In the genomic region with DNA sequence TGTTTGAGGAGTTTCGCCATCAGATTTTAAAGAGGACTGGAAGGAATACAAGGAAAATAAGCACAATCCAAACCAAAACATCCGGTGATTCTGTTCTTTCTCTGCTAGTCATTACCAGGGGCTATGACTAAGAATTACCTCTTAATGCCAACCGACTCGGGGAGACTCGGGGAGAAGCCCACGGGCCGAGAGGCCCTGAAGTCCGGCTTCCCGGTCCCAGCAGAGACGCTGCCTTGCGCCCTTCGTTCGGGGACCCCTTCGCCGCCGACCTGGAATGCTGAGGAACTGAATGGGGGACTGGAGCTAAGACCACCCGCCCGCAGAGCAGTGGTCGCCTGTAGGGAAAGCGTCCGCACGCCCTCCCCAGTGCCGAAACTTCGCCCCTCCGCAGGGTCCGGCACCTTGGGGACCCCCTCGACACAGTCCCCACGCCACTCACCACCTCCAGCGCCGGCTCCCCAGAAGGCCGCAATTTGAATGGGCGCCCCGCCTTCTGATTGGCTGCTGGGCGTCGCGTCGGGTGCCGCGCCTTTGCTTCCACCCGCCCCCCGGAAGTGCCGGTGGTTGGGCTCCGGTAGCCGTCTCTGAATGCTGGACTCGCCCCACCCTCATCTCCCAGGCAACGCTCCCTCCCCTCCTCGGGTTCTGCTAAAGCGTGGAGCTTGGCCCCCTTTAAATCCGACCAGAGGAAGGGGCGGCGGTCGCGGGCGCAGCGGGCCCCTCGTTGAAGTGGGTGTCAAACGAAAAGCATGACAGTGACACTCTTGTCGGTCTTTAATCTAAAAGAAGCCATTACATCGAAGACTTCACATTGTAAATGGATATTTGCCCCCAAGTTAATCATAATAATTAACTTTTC, we compare ENCODE assay signal across 1 cellular context.
TF ChIP-seq lines count a peak whose summit lies in the region.

Gene KIF14 (minus strand): TSS at position 479 of the 859 bp plus-strand sequence. CDS start 2,028 bp downstream, outside the sequence.

TF ChIP-seq in K562, 482 proteins besides CTCF, POLR2A, EP300 and RAD21 (continued from another document and continues in another):
- TF ChIP-seq GTF2E2 (tag; IDR thresholded peaks at IDR 0.05) (no peak), DPF2 (IDR thresholded peaks at IDR 0.05) (peak; percentile 22; the same call in 1 of the 2 replicates), POLR2AphosphoS5 (IDR thresholded peaks at IDR 0.05; ENCODE audit: control insufficient read depth, insufficient read depth, low read depth, low read length) (peak; percentile 87), HINFP (tag; conservative IDR thresholded peaks at IDR 0.05; ENCODE audit: low read depth) (no peak), ZNF583 (CRISPR knock-in tag; IDR thresholded peaks at IDR 0.05) (0 out of 2 replicates have a peak, but pooled peaks have one; percentile 28), IRF1 (CRISPR knock-in tag; IDR thresholded peaks at IDR 0.05; ENCODE audit: borderline replicate concordance) (no peak; the same call in 1 of the 2 replicates), RBM14 (IDR thresholded peaks at IDR 0.05; ENCODE audit: borderline replicate concordance, insufficient read depth, low read depth, low read length) (no peak), ZNF830 (CRISPR knock-in tag; IDR thresholded peaks at IDR 0.05) (no peak), POLR2AphosphoS2 (IDR thresholded peaks at IDR 0.05; ENCODE audit: low read length) (no peak), FUS (optimal IDR thresholded peaks at IDR 0.05; ENCODE audit: low read depth, low read length) (no peak), BCL6 (CRISPR knock-in tag; IDR thresholded peaks at IDR 0.05) (no peak), ATF4 (CRISPR knock-in tag; IDR thresholded peaks at IDR 0.05) (no peak), BCOR (IDR thresholded peaks at IDR 0.05) (no peak), TEAD1 (CRISPR knock-in tag; IDR thresholded peaks at IDR 0.05) (peak in 1 of 2 experiments; percentile 72; a peak in 2 of 4 replicates), PPARD (CRISPR knock-in tag; IDR thresholded peaks at IDR 0.05) (no peak), KDM5B (IDR thresholded peaks at IDR 0.05; ENCODE audit: insufficient replicate concordance, low read depth, low read length) (peak; percentile 64), ELF4 (CRISPR knock-in tag; IDR thresholded peaks at IDR 0.05) (peak; percentile 65; the same call in 1 of the 2 replicates), MTA2 (IDR thresholded peaks at IDR 0.05; ENCODE audit: low read depth) (no peak), MEF2A (IDR thresholded peaks at IDR 0.05; ENCODE audit: control insufficient read depth, low read depth, low read length) (no peak), EHMT2 (IDR thresholded peaks at IDR 0.05) (no peak), PHTF2 (CRISPR knock-in tag; IDR thresholded peaks at IDR 0.05) (no peak), ZNF347 (CRISPR knock-in tag; IDR thresholded peaks at IDR 0.05; ENCODE audit: low read depth) (no peak), ZNF431 (CRISPR knock-in tag; IDR thresholded peaks at IDR 0.05) (0 out of 2 replicates have a peak, but pooled peaks have one; percentile 25), KAT2B (IDR thresholded peaks at IDR 0.05; ENCODE audit: low read depth, low read length) (no peak), TBP (optimal IDR thresholded peaks at IDR 0.05; ENCODE audit: low read depth, low read length) (peak; percentile 76), XRCC5 (IDR thresholded peaks at IDR 0.05; ENCODE audit: low read depth, low read length) (peak; percentile 86), MIER1 (IDR thresholded peaks at IDR 0.05; ENCODE audit: low read depth) (no peak)
- TF ChIP-seq, protein P1, sequence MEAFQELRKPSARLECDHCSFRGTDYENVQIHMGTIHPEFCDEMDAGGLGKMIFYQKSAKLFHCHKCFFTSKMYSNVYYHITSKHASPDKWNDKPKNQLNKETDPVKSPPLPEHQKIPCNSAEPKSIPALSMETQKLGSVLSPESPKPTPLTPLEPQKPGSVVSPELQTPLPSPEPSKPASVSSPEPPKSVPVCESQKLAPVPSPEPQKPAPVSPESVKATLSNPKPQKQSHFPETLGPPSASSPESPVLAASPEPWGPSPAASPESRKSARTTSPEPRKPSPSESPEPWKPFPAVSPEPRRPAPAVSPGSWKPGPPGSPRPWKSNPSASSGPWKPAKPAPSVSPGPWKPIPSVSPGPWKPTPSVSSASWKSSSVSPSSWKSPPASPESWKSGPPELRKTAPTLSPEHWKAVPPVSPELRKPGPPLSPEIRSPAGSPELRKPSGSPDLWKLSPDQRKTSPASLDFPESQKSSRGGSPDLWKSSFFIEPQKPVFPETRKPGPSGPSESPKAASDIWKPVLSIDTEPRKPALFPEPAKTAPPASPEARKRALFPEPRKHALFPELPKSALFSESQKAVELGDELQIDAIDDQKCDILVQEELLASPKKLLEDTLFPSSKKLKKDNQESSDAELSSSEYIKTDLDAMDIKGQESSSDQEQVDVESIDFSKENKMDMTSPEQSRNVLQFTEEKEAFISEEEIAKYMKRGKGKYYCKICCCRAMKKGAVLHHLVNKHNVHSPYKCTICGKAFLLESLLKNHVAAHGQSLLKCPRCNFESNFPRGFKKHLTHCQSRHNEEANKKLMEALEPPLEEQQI (IDR thresholded peaks at IDR 0.05) = peak; percentile 76
- TF ChIP-seq, protein P2, sequence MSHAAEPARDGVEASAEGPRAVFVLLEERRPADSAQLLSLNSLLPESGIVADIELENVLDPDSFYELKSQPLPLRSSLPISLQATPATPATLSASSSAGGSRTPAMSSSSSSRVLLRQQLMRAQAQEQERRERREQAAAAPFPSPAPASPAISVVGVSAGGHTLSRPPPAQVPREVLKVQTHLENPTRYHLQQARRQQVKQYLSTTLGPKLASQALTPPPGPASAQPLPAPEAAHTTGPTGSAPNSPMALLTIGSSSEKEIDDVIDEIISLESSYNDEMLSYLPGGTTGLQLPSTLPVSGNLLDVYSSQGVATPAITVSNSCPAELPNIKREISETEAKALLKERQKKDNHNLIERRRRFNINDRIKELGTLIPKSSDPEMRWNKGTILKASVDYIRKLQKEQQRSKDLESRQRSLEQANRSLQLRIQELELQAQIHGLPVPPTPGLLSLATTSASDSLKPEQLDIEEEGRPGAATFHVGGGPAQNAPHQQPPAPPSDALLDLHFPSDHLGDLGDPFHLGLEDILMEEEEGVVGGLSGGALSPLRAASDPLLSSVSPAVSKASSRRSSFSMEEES (CRISPR knock-in tag; IDR thresholded peaks at IDR 0.05) = no peak
- TF ChIP-seq, protein P3, sequence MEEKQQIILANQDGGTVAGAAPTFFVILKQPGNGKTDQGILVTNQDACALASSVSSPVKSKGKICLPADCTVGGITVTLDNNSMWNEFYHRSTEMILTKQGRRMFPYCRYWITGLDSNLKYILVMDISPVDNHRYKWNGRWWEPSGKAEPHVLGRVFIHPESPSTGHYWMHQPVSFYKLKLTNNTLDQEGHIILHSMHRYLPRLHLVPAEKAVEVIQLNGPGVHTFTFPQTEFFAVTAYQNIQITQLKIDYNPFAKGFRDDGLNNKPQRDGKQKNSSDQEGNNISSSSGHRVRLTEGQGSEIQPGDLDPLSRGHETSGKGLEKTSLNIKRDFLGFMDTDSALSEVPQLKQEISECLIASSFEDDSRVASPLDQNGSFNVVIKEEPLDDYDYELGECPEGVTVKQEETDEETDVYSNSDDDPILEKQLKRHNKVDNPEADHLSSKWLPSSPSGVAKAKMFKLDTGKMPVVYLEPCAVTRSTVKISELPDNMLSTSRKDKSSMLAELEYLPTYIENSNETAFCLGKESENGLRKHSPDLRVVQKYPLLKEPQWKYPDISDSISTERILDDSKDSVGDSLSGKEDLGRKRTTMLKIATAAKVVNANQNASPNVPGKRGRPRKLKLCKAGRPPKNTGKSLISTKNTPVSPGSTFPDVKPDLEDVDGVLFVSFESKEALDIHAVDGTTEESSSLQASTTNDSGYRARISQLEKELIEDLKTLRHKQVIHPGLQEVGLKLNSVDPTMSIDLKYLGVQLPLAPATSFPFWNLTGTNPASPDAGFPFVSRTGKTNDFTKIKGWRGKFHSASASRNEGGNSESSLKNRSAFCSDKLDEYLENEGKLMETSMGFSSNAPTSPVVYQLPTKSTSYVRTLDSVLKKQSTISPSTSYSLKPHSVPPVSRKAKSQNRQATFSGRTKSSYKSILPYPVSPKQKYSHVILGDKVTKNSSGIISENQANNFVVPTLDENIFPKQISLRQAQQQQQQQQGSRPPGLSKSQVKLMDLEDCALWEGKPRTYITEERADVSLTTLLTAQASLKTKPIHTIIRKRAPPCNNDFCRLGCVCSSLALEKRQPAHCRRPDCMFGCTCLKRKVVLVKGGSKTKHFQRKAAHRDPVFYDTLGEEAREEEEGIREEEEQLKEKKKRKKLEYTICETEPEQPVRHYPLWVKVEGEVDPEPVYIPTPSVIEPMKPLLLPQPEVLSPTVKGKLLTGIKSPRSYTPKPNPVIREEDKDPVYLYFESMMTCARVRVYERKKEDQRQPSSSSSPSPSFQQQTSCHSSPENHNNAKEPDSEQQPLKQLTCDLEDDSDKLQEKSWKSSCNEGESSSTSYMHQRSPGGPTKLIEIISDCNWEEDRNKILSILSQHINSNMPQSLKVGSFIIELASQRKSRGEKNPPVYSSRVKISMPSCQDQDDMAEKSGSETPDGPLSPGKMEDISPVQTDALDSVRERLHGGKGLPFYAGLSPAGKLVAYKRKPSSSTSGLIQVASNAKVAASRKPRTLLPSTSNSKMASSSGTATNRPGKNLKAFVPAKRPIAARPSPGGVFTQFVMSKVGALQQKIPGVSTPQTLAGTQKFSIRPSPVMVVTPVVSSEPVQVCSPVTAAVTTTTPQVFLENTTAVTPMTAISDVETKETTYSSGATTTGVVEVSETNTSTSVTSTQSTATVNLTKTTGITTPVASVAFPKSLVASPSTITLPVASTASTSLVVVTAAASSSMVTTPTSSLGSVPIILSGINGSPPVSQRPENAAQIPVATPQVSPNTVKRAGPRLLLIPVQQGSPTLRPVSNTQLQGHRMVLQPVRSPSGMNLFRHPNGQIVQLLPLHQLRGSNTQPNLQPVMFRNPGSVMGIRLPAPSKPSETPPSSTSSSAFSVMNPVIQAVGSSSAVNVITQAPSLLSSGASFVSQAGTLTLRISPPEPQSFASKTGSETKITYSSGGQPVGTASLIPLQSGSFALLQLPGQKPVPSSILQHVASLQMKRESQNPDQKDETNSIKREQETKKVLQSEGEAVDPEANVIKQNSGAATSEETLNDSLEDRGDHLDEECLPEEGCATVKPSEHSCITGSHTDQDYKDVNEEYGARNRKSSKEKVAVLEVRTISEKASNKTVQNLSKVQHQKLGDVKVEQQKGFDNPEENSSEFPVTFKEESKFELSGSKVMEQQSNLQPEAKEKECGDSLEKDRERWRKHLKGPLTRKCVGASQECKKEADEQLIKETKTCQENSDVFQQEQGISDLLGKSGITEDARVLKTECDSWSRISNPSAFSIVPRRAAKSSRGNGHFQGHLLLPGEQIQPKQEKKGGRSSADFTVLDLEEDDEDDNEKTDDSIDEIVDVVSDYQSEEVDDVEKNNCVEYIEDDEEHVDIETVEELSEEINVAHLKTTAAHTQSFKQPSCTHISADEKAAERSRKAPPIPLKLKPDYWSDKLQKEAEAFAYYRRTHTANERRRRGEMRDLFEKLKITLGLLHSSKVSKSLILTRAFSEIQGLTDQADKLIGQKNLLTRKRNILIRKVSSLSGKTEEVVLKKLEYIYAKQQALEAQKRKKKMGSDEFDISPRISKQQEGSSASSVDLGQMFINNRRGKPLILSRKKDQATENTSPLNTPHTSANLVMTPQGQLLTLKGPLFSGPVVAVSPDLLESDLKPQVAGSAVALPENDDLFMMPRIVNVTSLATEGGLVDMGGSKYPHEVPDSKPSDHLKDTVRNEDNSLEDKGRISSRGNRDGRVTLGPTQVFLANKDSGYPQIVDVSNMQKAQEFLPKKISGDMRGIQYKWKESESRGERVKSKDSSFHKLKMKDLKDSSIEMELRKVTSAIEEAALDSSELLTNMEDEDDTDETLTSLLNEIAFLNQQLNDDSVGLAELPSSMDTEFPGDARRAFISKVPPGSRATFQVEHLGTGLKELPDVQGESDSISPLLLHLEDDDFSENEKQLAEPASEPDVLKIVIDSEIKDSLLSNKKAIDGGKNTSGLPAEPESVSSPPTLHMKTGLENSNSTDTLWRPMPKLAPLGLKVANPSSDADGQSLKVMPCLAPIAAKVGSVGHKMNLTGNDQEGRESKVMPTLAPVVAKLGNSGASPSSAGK (IDR thresholded peaks at IDR 0.05) = peak; percentile 80
- TF ChIP-seq, protein P4, sequence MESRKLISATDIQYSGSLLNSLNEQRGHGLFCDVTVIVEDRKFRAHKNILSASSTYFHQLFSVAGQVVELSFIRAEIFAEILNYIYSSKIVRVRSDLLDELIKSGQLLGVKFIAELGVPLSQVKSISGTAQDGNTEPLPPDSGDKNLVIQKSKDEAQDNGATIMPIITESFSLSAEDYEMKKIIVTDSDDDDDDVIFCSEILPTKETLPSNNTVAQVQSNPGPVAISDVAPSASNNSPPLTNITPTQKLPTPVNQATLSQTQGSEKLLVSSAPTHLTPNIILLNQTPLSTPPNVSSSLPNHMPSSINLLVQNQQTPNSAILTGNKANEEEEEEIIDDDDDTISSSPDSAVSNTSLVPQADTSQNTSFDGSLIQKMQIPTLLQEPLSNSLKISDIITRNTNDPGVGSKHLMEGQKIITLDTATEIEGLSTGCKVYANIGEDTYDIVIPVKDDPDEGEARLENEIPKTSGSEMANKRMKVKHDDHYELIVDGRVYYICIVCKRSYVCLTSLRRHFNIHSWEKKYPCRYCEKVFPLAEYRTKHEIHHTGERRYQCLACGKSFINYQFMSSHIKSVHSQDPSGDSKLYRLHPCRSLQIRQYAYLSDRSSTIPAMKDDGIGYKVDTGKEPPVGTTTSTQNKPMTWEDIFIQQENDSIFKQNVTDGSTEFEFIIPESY (CRISPR knock-in tag; IDR thresholded peaks at IDR 0.05) = 0 out of 2 replicates have a peak, but pooled peaks have one; percentile 7
